In the genomic region with DNA sequence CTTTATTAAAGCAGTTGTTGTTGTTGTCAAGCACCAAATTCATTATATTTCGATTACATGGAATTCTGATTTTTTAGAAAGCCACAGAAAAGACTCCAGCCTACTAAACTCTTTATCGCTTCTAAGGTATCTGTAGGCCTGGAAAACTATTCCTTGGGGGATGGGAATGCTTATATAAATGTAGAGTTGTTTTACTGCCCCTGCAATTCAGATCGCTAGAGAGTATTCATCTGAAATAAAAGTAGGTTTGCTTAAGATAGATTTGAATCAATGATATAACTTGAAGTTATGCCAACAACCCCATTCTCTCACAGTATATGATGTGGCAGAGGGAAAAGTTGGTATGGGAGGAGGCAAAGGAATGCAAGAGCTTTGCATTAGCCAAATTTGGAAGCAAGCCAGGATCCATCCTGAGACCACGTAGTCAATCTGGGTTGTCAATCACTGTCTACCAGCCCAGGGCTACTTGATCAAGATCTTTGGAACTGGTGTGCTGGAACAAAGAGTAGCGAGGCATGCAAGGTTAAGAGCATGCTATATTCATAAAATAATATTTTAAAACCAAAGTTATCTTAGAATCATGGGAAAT, we compare ENCODE assay signal across 16 cellular contexts.
DNase-seq lines count a peak whose midpoint lies in the region; ATAC-seq and TF ChIP-seq lines count a peak whose summit lies in the region.
"Had no signal": no experiment of that assay in that cellular context is flagged by ENCODE, and none has a peak within 500 bp of the region (broad histone marks: within the 10 kb centered on the region; RNA-seq: fewer than 3 reads in every experiment).

No MANE protein-coding gene starts in this region.

- H3K27ac ChIP-seq in mesendoderm (ENCODE audit: low read depth, low read length), result no peak overlapping the region
- H3K27ac ChIP-seq: A549, BLaER1, GM23248 had no signal

- no peaks in the 10 kb centered on the region for H3K79me2 ChIP-seq in mesendoderm (ENCODE audit: control insufficient read depth, insufficient read depth, low read length)

- no peak overlapping the region for H3K56ac ChIP-seq in mesendoderm (ENCODE audit: low read length)

- H3K27me3 ChIP-seq in mesendoderm (ENCODE audit: insufficient read depth, low read length, poor library complexity), result no peaks in the 10 kb centered on the region
- H3K27me3 ChIP-seq: BLaER1 had no signal

- no peak overlapping the region for H2BK5ac ChIP-seq in mesendoderm (ENCODE audit: low read length)

- ATAC-seq in SK-N-SH treated with all-trans-retinoic acid at 6 μM for 48 hours, result peak; percentile 42
- no peak for ATAC-seq in stimulated activated effector memory CD8-positive, alpha-beta T cell treated with anti-CD3 and anti-CD28 coated beads, Interleukin-12 subunit alpha, Interleukin-12 subunit beta, amount 100 ng/mL, for 72 hours
- no peak for ATAC-seq in GM21381 (IDR thresholded peaks at IDR 0.05; ENCODE audit: unreplicated experiment)
- ATAC-seq: A549 had no signal

- no peak overlapping the region for H4K5ac ChIP-seq in mesendoderm (ENCODE audit: low read length)

- WGBS in mesendoderm (ENCODE audit: extremely low coverage, insufficient coverage, low lambda C conversion rate), result no CpG with 5 or more reads among the region's 5 CpGs

- no peaks in the 10 kb centered on the region for H3K36me3 Mint-ChIP-seq in stimulated activated effector memory CD8-positive, alpha-beta T cell treated with anti-CD3 and anti-CD28 coated beads, Interleukin-12 subunit alpha, Interleukin-12 subunit beta, amount 100 ng/mL, for 72 hours
- H3K36me3 Mint-ChIP-seq: CD8-positive, alpha-beta memory T cell had no signal

- no peak overlapping the region for H3K23ac ChIP-seq in mesendoderm (ENCODE audit: low read length)

- DNase-seq in ELF-1 (ENCODE audit: low read depth, low spot score), result peak; percentile 44
- no peak for DNase-seq in HEK293T (ENCODE audit: extremely low spot score)
- peak; percentile 20 for DNase-seq in mesendoderm
- no peak for DNase-seq in stimulated activated effector memory CD8-positive, alpha-beta T cell treated with anti-CD3 and anti-CD28 coated beads, Interleukin-12 subunit alpha, Interleukin-12 subunit beta, amount 100 ng/mL, for 72 hours (ENCODE audit: low spot score in 2 of 2)
- DNase-seq in SHP77 (lab: John Stamatoyannopoulos, UW), result no peak
- DNase-seq in kidney tubule cell (ENCODE audit: low spot score), result no peak
- DNase-seq: Caco-2; CD8-positive, alpha-beta memory T cell; DND-41; GF-D8; GM23248; H9 had no signal

- H4K8ac ChIP-seq in mesendoderm (ENCODE audit: low read depth, low read length), result no peak overlapping the region

- POLR2A ChIA-PET in HEK293T (lab: Yijun Ruan, JAX), result no interaction called here

- H3K4ac ChIP-seq in mesendoderm (ENCODE audit: low read depth, low read length), result no peak overlapping the region

- H2BK120ac ChIP-seq in mesendoderm (ENCODE audit: low read depth, low read length), result no peak overlapping the region

- H3K4me3 Mint-ChIP-seq in stimulated activated effector memory CD8-positive, alpha-beta T cell treated with anti-CD3 and anti-CD28 coated beads, Interleukin-12 subunit alpha, Interleukin-12 subunit beta, amount 100 ng/mL, for 72 hours, result no peak overlapping the region
- H3K4me3 Mint-ChIP-seq: CD8-positive, alpha-beta memory T cell; H9 had no signal

- H3K4me1 ChIP-seq in mesendoderm (ENCODE audit: control insufficient read depth, low read depth, low read length), result no peaks in the 10 kb centered on the region
- H3K4me1 ChIP-seq: A549 had no signal

- H3K4me3 ChIP-seq in mesendoderm (ENCODE audit: low read length), result no peak overlapping the region
- H3K4me3 ChIP-seq: A549, BLaER1, GM23248 had no signal

- CTCF ChIA-PET in HEK293T (lab: Yijun Ruan, JAX), result no interaction called here

- no peaks in the 10 kb centered on the region for H3K4me1 Mint-ChIP-seq in stimulated activated effector memory CD8-positive, alpha-beta T cell treated with anti-CD3 and anti-CD28 coated beads, Interleukin-12 subunit alpha, Interleukin-12 subunit beta, amount 100 ng/mL, for 72 hours
- H3K4me1 Mint-ChIP-seq: CD8-positive, alpha-beta memory T cell had no signal

- H2AK5ac ChIP-seq in mesendoderm (ENCODE audit: low read length), result no peak overlapping the region

- H3K79me1 ChIP-seq in mesendoderm (ENCODE audit: low read length), result no peaks in the 10 kb centered on the region

- H3K27ac Mint-ChIP-seq in stimulated activated effector memory CD8-positive, alpha-beta T cell treated with anti-CD3 and anti-CD28 coated beads, Interleukin-12 subunit alpha, Interleukin-12 subunit beta, amount 100 ng/mL, for 72 hours, result no peak overlapping the region
- H3K27ac Mint-ChIP-seq: CD8-positive, alpha-beta memory T cell had no signal

- no peak overlapping the region for H3K9ac ChIP-seq in mesendoderm (ENCODE audit: low read length)
- H3K9ac ChIP-seq: BLaER1, GM23248 had no signal

- H3K9me3 Mint-ChIP-seq in stimulated activated effector memory CD8-positive, alpha-beta T cell treated with anti-CD3 and anti-CD28 coated beads, Interleukin-12 subunit alpha, Interleukin-12 subunit beta, amount 100 ng/mL, for 72 hours, result no peaks in the 10 kb centered on the region
- H3K9me3 Mint-ChIP-seq: CD8-positive, alpha-beta memory T cell; H9 had no signal

- H3K36me3 ChIP-seq in mesendoderm (ENCODE audit: control insufficient read depth, insufficient read depth, low read length), result no peaks in the 10 kb centered on the region
- H3K36me3 ChIP-seq: BLaER1 had no signal

- no peak overlapping the region for H3K4me2 ChIP-seq in mesendoderm (ENCODE audit: low read length)
- H3K4me2 ChIP-seq: A549 had no signal

- H2BK15ac ChIP-seq in mesendoderm (replicated peaks; ENCODE audit: low read depth), result no peak overlapping the region

- H3K18ac ChIP-seq in mesendoderm (ENCODE audit: low read length), result no peak overlapping the region

TF ChIP-seq in HEK293T, 16 proteins besides CTCF, POLR2A, EP300 and RAD21:
- TF ChIP-seq, protein P1, sequence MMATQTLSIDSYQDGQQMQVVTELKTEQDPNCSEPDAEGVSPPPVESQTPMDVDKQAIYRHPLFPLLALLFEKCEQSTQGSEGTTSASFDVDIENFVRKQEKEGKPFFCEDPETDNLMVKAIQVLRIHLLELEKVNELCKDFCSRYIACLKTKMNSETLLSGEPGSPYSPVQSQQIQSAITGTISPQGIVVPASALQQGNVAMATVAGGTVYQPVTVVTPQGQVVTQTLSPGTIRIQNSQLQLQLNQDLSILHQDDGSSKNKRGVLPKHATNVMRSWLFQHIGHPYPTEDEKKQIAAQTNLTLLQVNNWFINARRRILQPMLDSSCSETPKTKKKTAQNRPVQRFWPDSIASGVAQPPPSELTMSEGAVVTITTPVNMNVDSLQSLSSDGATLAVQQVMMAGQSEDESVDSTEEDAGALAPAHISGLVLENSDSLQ (IDR thresholded peaks at IDR 0.05), result 0 out of 2 replicates have a peak, but pooled peaks have one; percentile 34
- TF ChIP-seq TARDBP (IDR thresholded peaks at IDR 0.05), result no peak
TF ChIP-seq in HEK293T: peak in this region for 1.

TF ChIP-seq in SK-N-SH treated with all-trans-retinoic acid at 6 μM for 48 hours, 23 proteins besides CTCF, POLR2A, EP300 and RAD21:
- peak; percentile 75 for TF ChIP-seq ISL1 (CRISPR knock-in tag; IDR thresholded peaks at IDR 0.05)
- no peak for TF ChIP-seq SNAI2 (CRISPR knock-in tag; IDR thresholded peaks at IDR 0.05)
TF ChIP-seq in SK-N-SH treated with all-trans-retinoic acid at 6 μM for 48 hours: peak in this region for 1.

Comparison
In these comparisons a context has a peak if more than half of its experiments do, and no peak if none do; other contexts are left out.
1. DNase-seq: peak in ELF-1 (single experiment) and mesendoderm (single experiment); none in HEK293T (single experiment), stimulated activated effector memory CD8-positive, alpha-beta T cell treated with anti-CD3 and anti-CD28 coated beads, Interleukin-12 subunit alpha, Interleukin-12 subunit beta, amount 100 ng/mL, for 72 hours (0 of 2), SHP77 (0 of 2) and kidney tubule cell (single experiment).